ENCODE assay signal across 11 cellular contexts in genomic region chr17:78715876-78716275, GRCh38.
DNase-seq lines count a peak whose midpoint lies in the region; ATAC-seq, FAIRE-seq and TF ChIP-seq lines count a peak whose summit lies in the region.
"Had no signal": no experiment of that assay in that cellular context is flagged by ENCODE, and none has a peak within 500 bp of the region (broad histone marks: within the 10 kb centered on the region; RNA-seq: fewer than 3 reads in every experiment).

No MANE protein-coding gene starts in this region.

- peak overlapping the region; percentile 80 for H3K9ac ChIP-seq in BLaER1

- TF ChIP-seq CTCF in natural killer cell (IDR thresholded peaks at IDR 0.05) = no peak

- no peaks in the 10 kb centered on the region for H3K27me3 Mint-ChIP-seq in activated T-helper 1 cell treated with anti-CD3 and anti-CD28 coated beads, Interleukin-12 subunit alpha, Interleukin-12 subunit beta, Interleukin-2, Interleukin-4 antibody, amounts not matched to agents 30 ng/mL and 10 ng/mL and 1 ng/mL, durations not matched to agents 14 hours and 24 hours and 36 hours (ENCODE audit: insufficient read depth)
- H3K27me3 Mint-ChIP-seq in natural killer cell (ENCODE audit: low read depth in 2 of 2) = no peaks in the 10 kb centered on the region

- H3K4me3 ChIP-seq in BLaER1 = peak overlapping the region; percentile 58
- H3K4me3 ChIP-seq: mucosa of descending colon had no signal

- H3K4me2 ChIP-seq in BLaER1 = peak overlapping the region; percentile 96

- H4K20me1 ChIP-seq in BLaER1 = no peaks in the 10 kb centered on the region

- H3K27ac Mint-ChIP-seq in activated T-helper 1 cell treated with anti-CD3 and anti-CD28 coated beads, Interleukin-12 subunit alpha, Interleukin-12 subunit beta, Interleukin-2, Interleukin-4 antibody, amounts not matched to agents 30 ng/mL and 10 ng/mL and 1 ng/mL, durations not matched to agents 14 hours and 24 hours and 36 hours = peak overlapping the region; percentile 73
- H3K27ac Mint-ChIP-seq in natural killer cell = peak overlapping the region; percentile 91 to 92

- no peaks in the 10 kb centered on the region for H3K36me3 ChIP-seq in BLaER1
- H3K36me3 ChIP-seq: thoracic aorta had no signal

- peaks cover 74% of the 10 kb centered on the region for H3K4me1 Mint-ChIP-seq in activated T-helper 1 cell treated with anti-CD3 and anti-CD28 coated beads, Interleukin-12 subunit alpha, Interleukin-12 subunit beta, Interleukin-2, Interleukin-4 antibody, amounts not matched to agents 30 ng/mL and 10 ng/mL and 1 ng/mL, durations not matched to agents 14 hours and 24 hours and 36 hours (ENCODE audit: low read depth)
- peaks cover 81 to 87% of the 10 kb centered on the region in 2 donors for H3K4me1 Mint-ChIP-seq in natural killer cell

- no peak for ATAC-seq in natural killer cell
- ATAC-seq: mucosa of descending colon had no signal

- peaks cover 96% of the 10 kb centered on the region for H3K4me1 ChIP-seq in BLaER1

- H3K4me3 Mint-ChIP-seq in activated T-helper 1 cell treated with anti-CD3 and anti-CD28 coated beads, Interleukin-12 subunit alpha, Interleukin-12 subunit beta, Interleukin-2, Interleukin-4 antibody, amounts not matched to agents 30 ng/mL and 10 ng/mL and 1 ng/mL, durations not matched to agents 14 hours and 24 hours and 36 hours = peak overlapping the region; percentile 51
- peak overlapping the region; percentile 81 for H3K4me3 Mint-ChIP-seq in natural killer cell

- DNase-seq in GM12891 (ENCODE audit: insufficient read length, low spot score) = no peak
- DNase-seq in activated T-helper 1 cell treated with anti-CD3 and anti-CD28 coated beads, Interleukin-12 subunit alpha, Interleukin-12 subunit beta, Interleukin-2, Interleukin-4 antibody, amounts not matched to agents 30 ng/mL and 10 ng/mL and 1 ng/mL, durations not matched to agents 14 hours and 24 hours and 36 hours (ENCODE audit: low spot score) = no peak
- no peak for DNase-seq in natural killer cell
- no peak for DNase-seq in HT-29 (ENCODE audit: low spot score)
- DNase-seq in NCI-H1105 (lab: John Stamatoyannopoulos, UW) = no peak
- no peak for DNase-seq in NCI-H2107 (lab: John Stamatoyannopoulos, UW)
- DNase-seq in NCI-H2227 (lab: John Stamatoyannopoulos, UW; ENCODE audit: unreplicated experiment) = no peak
- DNase-seq: mucosa of descending colon, NCI-H226 had no signal

- peaks cover 15% of the 10 kb centered on the region for H3K36me3 Mint-ChIP-seq in activated T-helper 1 cell treated with anti-CD3 and anti-CD28 coated beads, Interleukin-12 subunit alpha, Interleukin-12 subunit beta, Interleukin-2, Interleukin-4 antibody, amounts not matched to agents 30 ng/mL and 10 ng/mL and 1 ng/mL, durations not matched to agents 14 hours and 24 hours and 36 hours (ENCODE audit: low read depth)
- H3K36me3 Mint-ChIP-seq in natural killer cell = no peaks in the 10 kb centered on the region

- peak overlapping the region; percentile 93 for H3K27ac ChIP-seq in BLaER1
- H3K27ac ChIP-seq: thoracic aorta had no signal

- H3K9me3 ChIP-seq in BLaER1 = no peaks in the 10 kb centered on the region
- H3K9me3 ChIP-seq: mucosa of descending colon, thoracic aorta had no signal

- intact Hi-C loops in activated T-helper 1 cell treated with anti-CD3 and anti-CD28 coated beads, Interleukin-12 subunit alpha, Interleukin-12 subunit beta, Interleukin-2, Interleukin-4 antibody, amounts not matched to agents 30 ng/mL and 10 ng/mL and 1 ng/mL, durations not matched to agents 14 hours and 24 hours and 36 hours (cut with micrococcal nuclease) = no loop called here
- intact Hi-C loops in natural killer cell (cut with micrococcal nuclease) = loop anchor here (2.0 kb wide), 1 partner anchor 13 kb away; no protein-coding TSS in a partner anchor

- FAIRE-seq in GM12891 (lab: Jason Lieb, UNC) = no peak

- TF ChIP-seq POLR2A in GM12891 (IDR thresholded peaks at IDR 0.05; ENCODE audit: low read depth, low read length) = no peak

- no peaks in the 10 kb centered on the region for H3K27me3 ChIP-seq in BLaER1

- H3K9me3 Mint-ChIP-seq in activated T-helper 1 cell treated with anti-CD3 and anti-CD28 coated beads, Interleukin-12 subunit alpha, Interleukin-12 subunit beta, Interleukin-2, Interleukin-4 antibody, amounts not matched to agents 30 ng/mL and 10 ng/mL and 1 ng/mL, durations not matched to agents 14 hours and 24 hours and 36 hours = no peaks in the 10 kb centered on the region
- H3K9me3 Mint-ChIP-seq in natural killer cell = no peaks in the 10 kb centered on the region

TF ChIP-seq in GM12891, 5 proteins besides CTCF, POLR2A, EP300 and RAD21:
- TF ChIP-seq POU2F2 (IDR thresholded peaks at IDR 0.05; ENCODE audit: low read depth, low read length) (no peak), SPI1 (IDR thresholded peaks at IDR 0.05; ENCODE audit: low read depth, low read length) (peak; percentile 59)
